2 cellular contexts compared by ENCODE assay signal in genomic region chr10:70080796-70081195, GRCh38. TPM values are rescaled to one million over a fixed set of nuclear protein-coding genes. Genes with fewer than 3 reads are reported as not detected.
"Had no signal": no experiment of that assay in that cellular context is flagged by ENCODE, and none has a peak within 500 bp of the region (broad histone marks: within the 10 kb centered on the region; RNA-seq: fewer than 3 reads in every experiment).

No MANE protein-coding gene starts in this region.

RNA-seq across cellular contexts. Expression of gene MACROH2A2, which starts 28.1 kb away (rescaled TPM):
- total RNA-seq: OCI-LY7, PC-9 had no signal
